Comparison of ENCODE assay signal across 35 cellular contexts in the genomic region with DNA sequence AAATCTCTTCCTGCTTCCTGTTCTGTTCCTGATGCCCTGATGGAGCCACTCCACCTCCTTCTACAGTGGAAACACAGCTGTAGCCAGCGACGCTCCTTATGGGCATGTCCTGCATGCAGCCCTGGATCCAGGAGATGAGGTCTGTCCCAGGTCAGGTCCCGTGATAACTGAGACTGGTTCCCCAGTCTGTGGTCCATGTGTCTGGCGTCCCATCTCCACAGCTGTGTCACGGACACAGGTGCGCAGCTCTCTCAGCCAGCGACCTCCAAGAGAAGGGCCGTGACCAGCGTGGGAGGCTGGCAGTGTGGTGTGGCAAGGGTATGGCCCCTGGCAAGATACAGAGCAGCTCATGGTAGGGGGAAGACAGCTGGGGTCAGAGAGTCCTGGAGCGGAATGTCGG.
DNase-seq lines count a peak whose midpoint lies in the region; ATAC-seq, FAIRE-seq and TF ChIP-seq lines count a peak whose summit lies in the region.
"Had no signal": no experiment of that assay in that cellular context is flagged by ENCODE, and none has a peak within 500 bp of the region (broad histone marks: within the 10 kb centered on the region; RNA-seq: fewer than 3 reads in every experiment).

No MANE protein-coding gene starts in this region.

- H3K4me2 ChIP-seq in HepG2 (ENCODE audit: low read depth, low read length), result no peak overlapping the region
- H3K4me2 ChIP-seq: GM23338 had no signal

- H3K4me1 ChIP-seq in right lobe of liver (no peaks in the 10 kb centered on the region), HepG2 (ENCODE audit: insufficient read depth, low read length) (no peaks in the 10 kb centered on the region)
- H3K4me1 ChIP-seq: lower lobe of right lung had no signal

- H3K79me2 ChIP-seq in HepG2 (ENCODE audit: insufficient read depth, low read length), result no peaks in the 10 kb centered on the region

- H3K4me3 ChIP-seq in right lobe of liver, result no peak overlapping the region
- H3K4me3 ChIP-seq in HepG2 (replicated peaks in 1 of 3; ENCODE audit: insufficient read depth in 1 of 3, low read depth in 2 of 3, low read length in 3 of 3), result no peak overlapping the region
- H3K4me3 ChIP-seq: GM23338, lower lobe of right lung, MG63, mucosa of descending colon, suprapubic skin had no signal

- no peaks in the 10 kb centered on the region for H3K27me3 Mint-ChIP-seq in naive B cell
- H3K27me3 Mint-ChIP-seq: activated CD4-positive, alpha-beta memory T cell treated with anti-CD3 and anti-CD28 coated beads, Interleukin-2, amount 10 ng/mL, durations not matched to agents 7 days and 5 days had no signal

- H3K27ac Mint-ChIP-seq in naive B cell, result peak overlapping the region in 4 of 6 donors; percentile 2 to 93 (median 60)
- H3K27ac Mint-ChIP-seq: activated CD4-positive, alpha-beta memory T cell treated with anti-CD3 and anti-CD28 coated beads, Interleukin-2, amount 10 ng/mL, durations not matched to agents 7 days and 5 days; activated naive CD4-positive, alpha-beta T cell treated with anti-CD3 and anti-CD28 coated beads, Interleukin-2, amount 50 U/mL, for 24 hours; activated T-helper 2 cell treated with anti-CD3 and anti-CD28 coated beads, Interferon-gamma antibody, Interleukin-2, Interleukin-4, amounts not matched to agents 10 μg/mL and 5 μg/mL and 100 μg/mL, durations not matched to agents 14 hours and 24 hours and 36 hours; GM23338; HFFc6 had no signal

- peaks cover 24 to 59% (median 49%) of the 10 kb centered on the region in 3 donors for H3K4me1 Mint-ChIP-seq in naive B cell
- H3K4me1 Mint-ChIP-seq: activated CD4-positive, alpha-beta memory T cell treated with anti-CD3 and anti-CD28 coated beads, Interleukin-2, amount 10 ng/mL, durations not matched to agents 7 days and 5 days; activated naive CD4-positive, alpha-beta T cell treated with anti-CD3 and anti-CD28 coated beads, Interleukin-2, amount 50 U/mL, for 24 hours had no signal

- no peak for DNase-seq in right lobe of liver
- DNase-seq in HepG2 (ENCODE audit: low spot score), result no peak
- no peak for DNase-seq in naive B cell
- DNase-seq in NCI-H524 (lab: John Stamatoyannopoulos, UW), result no peak
- no peak for DNase-seq in effector CD4-positive, alpha-beta T cell
- no peak for DNase-seq in NCI-H526 treated with DMSO at 0.1 percent for 48 hours (lab: John Stamatoyannopoulos, UW)
- DNase-seq: activated CD4-positive, alpha-beta memory T cell treated with anti-CD3 and anti-CD28 coated beads, Interleukin-2, amount 10 ng/mL, durations not matched to agents 7 days and 5 days; amygdala; DMS153; effector CD8-positive, alpha-beta T cell; HFFc6; KBM-7; kidney; lower lobe of right lung; MG63; mucosa of descending colon; NCI-H1105 treated with DMSO at 0.1 percent for 48 hours; NCI-H2081; NCI-H2227 treated with DMSO at 0.1 percent for 48 hours; NCI-H748 treated with DMSO at 0.1 percent for 48 hours; right cardiac atrium; RPMI8226; stimulated activated CD4-positive, alpha-beta T cell treated with anti-CD3 and anti-CD28 coated beads, Interleukin-2, amount 100 ng/mL, for 48 hours; T-helper 1 cell had no signal

- no peak for FAIRE-seq in HepG2 (lab: Jason Lieb, UNC)
- FAIRE-seq: bronchial epithelial cell, HTR-8/SVneo, kidney, urothelium cell line had no signal

- H3K9me3 ChIP-seq in right lobe of liver (no peaks in the 10 kb centered on the region), HepG2 (ENCODE audit: low read length) (no peaks in the 10 kb centered on the region)
- H3K9me3 ChIP-seq: lower lobe of right lung, MG63, mucosa of descending colon, suprapubic skin had no signal

- no peak for TF ChIP-seq POLR2A in right lobe of liver (IDR thresholded peaks at IDR 0.05)
- no peak for TF ChIP-seq POLR2A in HepG2 (IDR thresholded peaks at IDR 0.05; ENCODE audit: insufficient read depth in 1 of 2, low read depth in 2 of 2, low read length in 2 of 2)

- BruUV-seq in HepG2 (replicated peaks; lab: Mats Ljungman, UMichigan), result no TSS peak

- H3K36me3 ChIP-seq in right lobe of liver (peaks cover 1 to 47% (median 25%) of the 10 kb centered on the region in 4 donors), HepG2 (replicated peaks in 1 of 2; ENCODE audit: control insufficient read depth in 1 of 2, insufficient read depth in 2 of 2, low read length in 2 of 2) (peaks cover 24 to 57% of the 10 kb centered on the region in 2 experiments)
- H3K36me3 ChIP-seq: lower lobe of right lung, suprapubic skin had no signal

- ATAC-seq in right lobe of liver (peak in 3 of 4 donors; percentile 9 to 18 (median 10)), HepG2 (no peak; the same call in 2 of the 3 replicates), HG02943 (IDR thresholded peaks at IDR 0.05; ENCODE audit: low read depth, unreplicated experiment) (peak; percentile 14), naive B cell (ENCODE audit: low read depth in 2 of 2) (no peak), GM21723 (IDR thresholded peaks at IDR 0.05; ENCODE audit: unreplicated experiment) (no peak)
- ATAC-seq: activated CD4-positive, CD25-positive, alpha-beta regulatory T cell treated with anti-CD3 and anti-CD28 coated beads, Interleukin-2, amount 50 U/mL, for 24 hours; GM23338; mucosa of descending colon; right cardiac atrium had no signal

- in situ Hi-C loops in HepG2 (cut with HindIII; ENCODE audit: extremely low pct_ligation_motif_present, low pct_unique_long_range_greater_than_20kb), result no loop called here

- H2AFZ ChIP-seq in HepG2 (ENCODE audit: low read length), result no peak overlapping the region
- H2AFZ ChIP-seq: GM23338 had no signal

- no peak for TF ChIP-seq EP300 in HepG2 (IDR thresholded peaks at IDR 0.05; ENCODE audit: low read depth in 2 of 2, low read length in 2 of 2)
- no peak for TF ChIP-seq EP300 in HepG2 (CRISPR knock-in tag; IDR thresholded peaks at IDR 0.05; ENCODE audit: borderline replicate concordance)

- H3K9me3 Mint-ChIP-seq in naive B cell, result peaks cover 0 to 3% (median 0%) of the 10 kb centered on the region in 7 donors
- H3K9me3 Mint-ChIP-seq: activated CD4-positive, alpha-beta memory T cell treated with anti-CD3 and anti-CD28 coated beads, Interleukin-2, amount 10 ng/mL, durations not matched to agents 7 days and 5 days; activated naive CD4-positive, alpha-beta T cell treated with anti-CD3 and anti-CD28 coated beads, Interleukin-2, amount 50 U/mL, for 24 hours; activated T-helper 2 cell treated with anti-CD3 and anti-CD28 coated beads, Interferon-gamma antibody, Interleukin-2, Interleukin-4, amounts not matched to agents 10 μg/mL and 5 μg/mL and 100 μg/mL, durations not matched to agents 14 hours and 24 hours and 36 hours; GM23338; HFFc6 had no signal

- intact Hi-C loops in right lobe of liver (cut with DNase I), result no loop called here
- intact Hi-C loops in HepG2 (cut with micrococcal nuclease; ENCODE audit: unreplicated experiment), result no loop called here

- no peaks in the 10 kb centered on the region for H3K27me3 ChIP-seq in right lobe of liver
- no peaks in the 10 kb centered on the region for H3K27me3 ChIP-seq in HepG2 (ENCODE audit: control insufficient read depth in 1 of 2, insufficient read depth in 2 of 2, low read length in 2 of 2)
- H3K27me3 ChIP-seq: MG63, suprapubic skin had no signal

- TF ChIP-seq RAD21 in HepG2 (CRISPR knock-in tag; IDR thresholded peaks at IDR 0.05), result no peak

- no peak overlapping the region for H3K9ac ChIP-seq in HepG2 (ENCODE audit: insufficient read depth, low read depth, low read length)

- peak overlapping the region in 5 of 8 donors; percentile 20 to 76 (median 51) for H3K4me3 Mint-ChIP-seq in naive B cell
- H3K4me3 Mint-ChIP-seq: activated CD4-positive, alpha-beta memory T cell treated with anti-CD3 and anti-CD28 coated beads, Interleukin-2, amount 10 ng/mL, durations not matched to agents 7 days and 5 days; activated naive CD4-positive, alpha-beta T cell treated with anti-CD3 and anti-CD28 coated beads, Interleukin-2, amount 50 U/mL, for 24 hours; GM23338; HFFc6 had no signal

- TF ChIP-seq CTCF in right lobe of liver (IDR thresholded peaks at IDR 0.05) (no peak), HepG2 (CRISPR knock-in tag; IDR thresholded peaks at IDR 0.05) (no peak)

- H3K27ac ChIP-seq in right lobe of liver, result no peak overlapping the region
- H3K27ac ChIP-seq in HepG2 (ENCODE audit: extremely low read length, insufficient read depth, low read length), result no peak overlapping the region
- H3K27ac ChIP-seq: epithelial cell of prostate, lower lobe of right lung, suprapubic skin had no signal

- CTCF ChIA-PET in HepG2 (lab: Yijun Ruan, JAX; ENCODE audit: low intra/inter-chr PET ratio, low total read pairs), result no interaction called here

- POLR2A ChIA-PET in HepG2 (lab: Yijun Ruan, JAX), result no interaction called here

- no peaks in the 10 kb centered on the region for H3K36me3 Mint-ChIP-seq in naive B cell
- H3K36me3 Mint-ChIP-seq: activated naive CD4-positive, alpha-beta T cell treated with anti-CD3 and anti-CD28 coated beads, Interleukin-2, amount 50 U/mL, for 24 hours had no signal

- no peaks in the 10 kb centered on the region for H4K20me1 ChIP-seq in HepG2 (ENCODE audit: insufficient read depth, low read length)

- 60% methylated on average over 3 of the region's 11 CpGs for WGBS in right lobe of liver (ENCODE audit: insufficient coverage, low coverage, low lambda C conversion rate, missing lambda C conversion rate)
- WGBS in HepG2 (ENCODE audit: low lambda C conversion rate), result 96% methylated on average over 4 of the region's 11 CpGs

TF ChIP-seq in HepG2, 621 proteins besides CTCF, POLR2A, EP300 and RAD21 (continues in another document):
- no peak for TF ChIP-seq ZNF629 (CRISPR knock-in tag; conservative IDR thresholded peaks at IDR 0.05)
- no peak for TF ChIP-seq ZFP37 (CRISPR knock-in tag; IDR thresholded peaks at IDR 0.05; ENCODE audit: borderline replicate concordance)
- TF ChIP-seq MYC (CRISPR knock-in tag; IDR thresholded peaks at IDR 0.05; ENCODE audit: borderline replicate concordance), result no peak
- TF ChIP-seq KLF15 (CRISPR knock-in tag; IDR thresholded peaks at IDR 0.05; ENCODE audit: borderline replicate concordance), result no peak
- TF ChIP-seq ZNF598 (CRISPR knock-in tag; IDR thresholded peaks at IDR 0.05; ENCODE audit: borderline replicate concordance), result no peak
- TF ChIP-seq, protein P1, sequence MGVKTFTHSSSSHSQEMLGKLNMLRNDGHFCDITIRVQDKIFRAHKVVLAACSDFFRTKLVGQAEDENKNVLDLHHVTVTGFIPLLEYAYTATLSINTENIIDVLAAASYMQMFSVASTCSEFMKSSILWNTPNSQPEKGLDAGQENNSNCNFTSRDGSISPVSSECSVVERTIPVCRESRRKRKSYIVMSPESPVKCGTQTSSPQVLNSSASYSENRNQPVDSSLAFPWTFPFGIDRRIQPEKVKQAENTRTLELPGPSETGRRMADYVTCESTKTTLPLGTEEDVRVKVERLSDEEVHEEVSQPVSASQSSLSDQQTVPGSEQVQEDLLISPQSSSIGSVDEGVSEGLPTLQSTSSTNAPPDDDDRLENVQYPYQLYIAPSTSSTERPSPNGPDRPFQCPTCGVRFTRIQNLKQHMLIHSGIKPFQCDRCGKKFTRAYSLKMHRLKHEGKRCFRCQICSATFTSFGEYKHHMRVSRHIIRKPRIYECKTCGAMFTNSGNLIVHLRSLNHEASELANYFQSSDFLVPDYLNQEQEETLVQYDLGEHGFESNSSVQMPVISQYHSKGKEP (CRISPR knock-in tag; IDR thresholded peaks at IDR 0.05), result no peak

Comparison
In these comparisons a context has a peak if more than half of its experiments do, and no peak if none do; other contexts are left out.
1. ATAC-seq: peak in right lobe of liver (3 of 4) and HG02943 (single experiment); none in HepG2 (single experiment), naive B cell (0 of 2) and GM21723 (single experiment).